14 cellular contexts compared by ENCODE assay signal in genomic region chr6:78615430-78615904, GRCh38.
A peak's percentile ranks its signal among the peaks of the same experiment; 100 is the strongest.
DNase-seq lines count a peak whose midpoint lies in the region; ATAC-seq and TF ChIP-seq lines count a peak whose summit lies in the region.
"Had no signal": no experiment of that assay in that cellular context is flagged by ENCODE, and none has a peak within 500 bp of the region (broad histone marks: within the 10 kb centered on the region; RNA-seq: fewer than 3 reads in every experiment).

No MANE protein-coding gene starts in this region.

- no peak overlapping the region for H3K4me3 Mint-ChIP-seq in activated CD8-positive, alpha-beta T cell treated with anti-CD3 and anti-CD28 coated beads for 36 hours
- no peak overlapping the region for H3K4me3 Mint-ChIP-seq in mesothelial cell of epicardium
- H3K4me3 Mint-ChIP-seq: activated CD4-positive, alpha-beta T cell treated with anti-CD3 and anti-CD28 coated beads, Interleukin-2, amount 10 ng/mL, durations not matched to agents 7 days and 5 days had no signal

- no peaks in the 10 kb centered on the region for H3K36me3 ChIP-seq in ascending aorta

- intact Hi-C loops in ascending aorta (cut with DNase I) = no loop called here
- intact Hi-C loops in activated CD8-positive, alpha-beta T cell treated with anti-CD3 and anti-CD28 coated beads for 36 hours (cut with micrococcal nuclease) = no loop called here

- H3K9me3 Mint-ChIP-seq in activated CD8-positive, alpha-beta T cell treated with anti-CD3 and anti-CD28 coated beads for 36 hours = no peaks in the 10 kb centered on the region
- no peaks in the 10 kb centered on the region for H3K9me3 Mint-ChIP-seq in mesothelial cell of epicardium
- H3K9me3 Mint-ChIP-seq: activated CD4-positive, alpha-beta T cell treated with anti-CD3 and anti-CD28 coated beads, Interleukin-2, amount 10 ng/mL, durations not matched to agents 7 days and 5 days had no signal

- H3K4me1 ChIP-seq in ascending aorta = no peaks in the 10 kb centered on the region

- peak overlapping the region; percentile 34 to 57 for H3K27ac ChIP-seq in ascending aorta

- H3K27me3 Mint-ChIP-seq in activated CD8-positive, alpha-beta T cell treated with anti-CD3 and anti-CD28 coated beads for 36 hours = peaks cover 2% of the 10 kb centered on the region
- H3K27me3 Mint-ChIP-seq in mesothelial cell of epicardium (ENCODE audit: low read depth) = no peaks in the 10 kb centered on the region
- H3K27me3 Mint-ChIP-seq: activated CD4-positive, alpha-beta T cell treated with anti-CD3 and anti-CD28 coated beads, Interleukin-2, amount 10 ng/mL, durations not matched to agents 7 days and 5 days had no signal

- no peak overlapping the region for H3K27ac Mint-ChIP-seq in activated CD8-positive, alpha-beta T cell treated with anti-CD3 and anti-CD28 coated beads for 36 hours
- no peak overlapping the region for H3K27ac Mint-ChIP-seq in mesothelial cell of epicardium
- H3K27ac Mint-ChIP-seq: activated CD4-positive, alpha-beta T cell treated with anti-CD3 and anti-CD28 coated beads, Interleukin-2, amount 10 ng/mL, durations not matched to agents 7 days and 5 days had no signal

- TF ChIP-seq CTCF in ascending aorta (IDR thresholded peaks at IDR 0.05) = no peak
- no peak for TF ChIP-seq CTCF in activated CD8-positive, alpha-beta T cell treated with anti-CD3 and anti-CD28 coated beads for 36 hours (IDR thresholded peaks at IDR 0.05)
- no peak for TF ChIP-seq CTCF in mesothelial cell of epicardium (IDR thresholded peaks at IDR 0.05; ENCODE audit: unreplicated experiment)

- DNase-seq in ascending aorta (ENCODE audit: low spot score in 2 of 2) = no peak
- DNase-seq in OCI-M2 (lab: John Stamatoyannopoulos, UW; ENCODE audit: unreplicated experiment) = no peak
- DNase-seq in activated CD8-positive, alpha-beta T cell treated with anti-CD3 and anti-CD28 coated beads for 36 hours = no peak
- DNase-seq in mesothelial cell of epicardium (ENCODE audit: low spot score in 2 of 2, unreplicated experiment in 2 of 2) = no peak
- no peak for DNase-seq in RPMI8226
- DNase-seq: activated CD4-positive, alpha-beta T cell treated with anti-CD3 and anti-CD28 coated beads, Interleukin-2, amount 10 ng/mL, durations not matched to agents 7 days and 5 days; anterior cingulate cortex; NCI-H1694 treated with DMSO at 0.1 percent for 48 hours; occipital lobe; stimulated activated CD4-positive, alpha-beta T cell treated with anti-CD3 and anti-CD28 coated beads, Interleukin-4, amount 100 ng/mL, for 4 hours; testis had no signal

- CTCF ChIA-PET in activated CD8-positive, alpha-beta T cell treated with anti-CD3 and anti-CD28 coated beads for 36 hours (lab: Charles Lee) = no interaction called here

- no peaks in the 10 kb centered on the region for H3K36me3 Mint-ChIP-seq in activated CD8-positive, alpha-beta T cell treated with anti-CD3 and anti-CD28 coated beads for 36 hours (ENCODE audit: low read depth)
- H3K36me3 Mint-ChIP-seq in mesothelial cell of epicardium = no peaks in the 10 kb centered on the region

- ATAC-seq in GM18498 (IDR thresholded peaks at IDR 0.05; ENCODE audit: unreplicated experiment) (peak; percentile 90), GM21447 (IDR thresholded peaks at IDR 0.05; ENCODE audit: unreplicated experiment) (peak; percentile 79), HG03159 (IDR thresholded peaks at IDR 0.05; ENCODE audit: unreplicated experiment) (peak; percentile 80)
- no peak for ATAC-seq in activated CD8-positive, alpha-beta T cell treated with anti-CD3 and anti-CD28 coated beads for 36 hours

- no peaks in the 10 kb centered on the region for H3K27me3 ChIP-seq in ascending aorta
- H3K27me3 ChIP-seq: testis had no signal

- no peaks in the 10 kb centered on the region for H3K4me1 Mint-ChIP-seq in activated CD8-positive, alpha-beta T cell treated with anti-CD3 and anti-CD28 coated beads for 36 hours (ENCODE audit: low read depth)
- H3K4me1 Mint-ChIP-seq in mesothelial cell of epicardium = peaks cover 12% of the 10 kb centered on the region
- H3K4me1 Mint-ChIP-seq: activated CD4-positive, alpha-beta T cell treated with anti-CD3 and anti-CD28 coated beads, Interleukin-2, amount 10 ng/mL, durations not matched to agents 7 days and 5 days had no signal

- no peak overlapping the region for H3K4me3 ChIP-seq in ascending aorta
- H3K4me3 ChIP-seq: testis had no signal

- no peaks in the 10 kb centered on the region for H3K9me3 ChIP-seq in ascending aorta
- H3K9me3 ChIP-seq: testis had no signal

- POLR2A ChIA-PET in activated CD8-positive, alpha-beta T cell treated with anti-CD3 and anti-CD28 coated beads for 36 hours (lab: Charles Lee) = no interaction called here
